Comparison of ENCODE assay signal across 8 cellular contexts in genomic region chr1:161013104-161013590, GRCh38. TPM values are rescaled to one million over a fixed set of nuclear protein-coding genes. Genes with fewer than 3 reads are reported as not detected.
DNase-seq lines count a peak whose midpoint lies in the region; ATAC-seq and TF ChIP-seq lines count a peak whose summit lies in the region.

No MANE protein-coding gene starts in this region.

- no peaks in the 10 kb centered on the region for H3K27me3 Mint-ChIP-seq in activated T-cell treated with anti-CD3 and anti-CD28 coated beads, Interleukin-2, amount 50 U/mL, for 24 hours

- no peaks in the 10 kb centered on the region for H3K27me3 ChIP-seq in skeletal muscle satellite cell (ENCODE audit: control insufficient read depth, insufficient read depth, low read length)

- no peak for DNase-seq in activated T-cell treated with anti-CD3 and anti-CD28 coated beads, Interleukin-2, amount 50 U/mL, for 24 hours
- DNase-seq in activated T-cell treated with anti-CD3 and anti-CD28 coated beads, Interleukin-2, amount 50 U/mL, for 48 hours = no peak
- DNase-seq in RPMI7951 (ENCODE audit: low read depth) (peak; percentile 85), fibroblast of villous mesenchyme (ENCODE audit: low read depth) (peak; percentile 52), NOMO-1 (lab: John Stamatoyannopoulos, UW; ENCODE audit: unreplicated experiment in 2 of 2) (no peak), HEK293T (ENCODE audit: extremely low spot score) (no peak)

- H3K4me2 ChIP-seq in skeletal muscle satellite cell (ENCODE audit: low read length) = peak overlapping the region; percentile 80

- peaks cover 16% of the 10 kb centered on the region for H3K4me1 ChIP-seq in skeletal muscle satellite cell (ENCODE audit: control insufficient read depth, insufficient read depth, low read length)

- H3K36me3 Mint-ChIP-seq in activated T-cell treated with anti-CD3 and anti-CD28 coated beads, Interleukin-2, amount 50 U/mL, for 24 hours (ENCODE audit: low read depth) = no peaks in the 10 kb centered on the region

- no peaks in the 10 kb centered on the region for H3K9me3 ChIP-seq in skeletal muscle satellite cell (replicated peaks; ENCODE audit: low read length)

- H3K4me1 Mint-ChIP-seq in activated T-cell treated with anti-CD3 and anti-CD28 coated beads, Interleukin-2, amount 50 U/mL, for 24 hours (ENCODE audit: low read depth) = peaks cover 43% of the 10 kb centered on the region

- no peak for TF ChIP-seq CTCF in fibroblast of villous mesenchyme (IDR thresholded peaks at IDR 0.05; ENCODE audit: insufficient read depth, low read depth, low read length)

- ATAC-seq in GM19023 (IDR thresholded peaks at IDR 0.05; ENCODE audit: unreplicated experiment) = no peak

- CTCF ChIA-PET in HEK293T (lab: Yijun Ruan, JAX) = interaction anchor here (1.4 kb wide), 1 partner anchor 16 kb away, joined by 4 read pairs; no protein-coding TSS in a partner anchor

- POLR2A ChIA-PET in HEK293T (lab: Yijun Ruan, JAX) = interaction anchor here (1.1 to 1.3 kb wide), 2 partner anchors 33 to 120 kb away, joined by 3 read pairs; partner anchors contain the start of gene USF1

- H3K27ac Mint-ChIP-seq in activated T-cell treated with anti-CD3 and anti-CD28 coated beads, Interleukin-2, amount 50 U/mL, for 24 hours = peak overlapping the region; percentile 97

- H3K4me3 Mint-ChIP-seq in activated T-cell treated with anti-CD3 and anti-CD28 coated beads, Interleukin-2, amount 50 U/mL, for 24 hours = peak overlapping the region; percentile 76

- H3K36me3 ChIP-seq in skeletal muscle satellite cell (ENCODE audit: insufficient read depth, low read length) = no peaks in the 10 kb centered on the region

- H3K9ac ChIP-seq in skeletal muscle satellite cell (ENCODE audit: low read depth, low read length) = peak overlapping the region; percentile 58

- H3K4me3 ChIP-seq in fibroblast of villous mesenchyme (ENCODE audit: low read depth, low read length) = no peak overlapping the region
- H3K4me3 ChIP-seq in skeletal muscle satellite cell (ENCODE audit: low read length) = peak overlapping the region; percentile 61

- H3K9me3 Mint-ChIP-seq in activated T-cell treated with anti-CD3 and anti-CD28 coated beads, Interleukin-2, amount 50 U/mL, for 24 hours = no peaks in the 10 kb centered on the region

TF ChIP-seq in HEK293T, 16 proteins besides CTCF, POLR2A, EP300 and RAD21:
- TF ChIP-seq PKNOX1 (IDR thresholded peaks at IDR 0.05) = no peak
- TF ChIP-seq FOXK2 (IDR thresholded peaks at IDR 0.05) = no peak
- TF ChIP-seq ELF4 (IDR thresholded peaks at IDR 0.05) = no peak
- TF ChIP-seq L3MBTL2 (conservative IDR thresholded peaks at IDR 0.05) = no peak
- no peak for TF ChIP-seq FOXM1 (IDR thresholded peaks at IDR 0.05; ENCODE audit: borderline replicate concordance)
- no peak for TF ChIP-seq FOXA1 (IDR thresholded peaks at IDR 0.05)
- no peak for TF ChIP-seq ZNF384 (IDR thresholded peaks at IDR 0.05)
- TF ChIP-seq CTBP1 (IDR thresholded peaks at IDR 0.05; ENCODE audit: borderline replicate concordance) = no peak
- no peak for TF ChIP-seq TARDBP (IDR thresholded peaks at IDR 0.05)
- TF ChIP-seq NFRKB (IDR thresholded peaks at IDR 0.05) = no peak
- no peak for TF ChIP-seq BHLHE40 (IDR thresholded peaks at IDR 0.05; ENCODE audit: borderline replicate concordance)

RNA-seq across cellular contexts. Expression of gene F11R, which starts 7.8 kb away (rescaled TPM):
- 6.0 and 10.5 TPM in 2 replicates for total RNA-seq in RPMI7951 (2014; rRNA removed; shearing (Covaris generic))
- total RNA-seq in fibroblast of villous mesenchyme = 0.32 and 5.6 TPM in 2 replicates
- 0.76 and 1.5 TPM in 2 replicates for total RNA-seq in skeletal muscle satellite cell (2012; rRNA removed)

RNA-seq across cellular contexts. Expression of gene TSTD1, which starts 25.6 kb away (rescaled TPM):
- 0.48 TPM in 1 of 2 replicates, not detected in the other for total RNA-seq in RPMI7951 (2014; rRNA removed; shearing (Covaris generic))
- 1.6 and 18.6 TPM in 2 replicates for total RNA-seq in fibroblast of villous mesenchyme
- total RNA-seq in skeletal muscle satellite cell (2012; rRNA removed) = 0.76 and 5.0 TPM in 2 replicates

RNA-seq across cellular contexts. Expression of gene USF1, which starts 32.6 kb away (rescaled TPM):
- total RNA-seq in RPMI7951 (2014; rRNA removed; shearing (Covaris generic)) = 63.3 and 67.3 TPM in 2 replicates
- 52.5 and 62.2 TPM in 2 replicates for total RNA-seq in fibroblast of villous mesenchyme
- 41.9 and 44.1 TPM in 2 replicates for total RNA-seq in skeletal muscle satellite cell (2012; rRNA removed)

RNA-seq across cellular contexts. Expression of gene ARHGAP30, which starts 56.5 kb away (rescaled TPM):
- total RNA-seq in RPMI7951 (2014; rRNA removed; shearing (Covaris generic)) = 0.20 TPM in 1 of 2 replicates, not detected in the other
- total RNA-seq in fibroblast of villous mesenchyme = under 0.01 TPM in 1 of 2 replicates, not detected in the other
- not detected in 2 replicates for total RNA-seq in skeletal muscle satellite cell (2012; rRNA removed)

RNA-seq across cellular contexts. Expression of gene ITLN2, which starts 58.5 kb away (rescaled TPM):
- total RNA-seq in RPMI7951 (2014; rRNA removed; shearing (Covaris generic)) = not detected in 2 replicates
- total RNA-seq in fibroblast of villous mesenchyme = not detected in 2 replicates
- total RNA-seq in skeletal muscle satellite cell (2012; rRNA removed) = not detected in 2 replicates

Comparison
In these comparisons a context has a peak if more than half of its experiments do, and no peak if none do; other contexts are left out.
1. DNase-seq: peak in RPMI7951 (single experiment) and fibroblast of villous mesenchyme (single experiment); none in activated T-cell treated with anti-CD3 and anti-CD28 coated beads, Interleukin-2, amount 50 U/mL, for 24 hours (single experiment), activated T-cell treated with anti-CD3 and anti-CD28 coated beads, Interleukin-2, amount 50 U/mL, for 48 hours (0 of 2), NOMO-1 (0 of 2) and HEK293T (single experiment).